8 cellular contexts compared by ENCODE assay signal in genomic region chr7:73865738-73866445, GRCh38. TPM values are rescaled to one million over a fixed set of nuclear protein-coding genes. Genes with fewer than 3 reads are reported as not detected.
A peak's percentile ranks its signal among the peaks of the same experiment; 100 is the strongest.
DNase-seq lines count a peak whose midpoint lies in the region; FAIRE-seq and TF ChIP-seq lines count a peak whose summit lies in the region.

No MANE protein-coding gene starts in this region.

- H3K27me3 Mint-ChIP-seq in astrocyte (ENCODE audit: low read depth, unreplicated experiment): peaks cover 17% of the 10 kb centered on the region
- H3K27me3 Mint-ChIP-seq in activated T-helper 1 cell treated with anti-CD3 and anti-CD28 coated beads, Interleukin-12 subunit alpha, Interleukin-12 subunit beta, Interleukin-2, Interleukin-4 antibody, amounts not matched to agents 30 ng/mL and 10 ng/mL and 1 ng/mL, durations not matched to agents 14 hours and 24 hours and 36 hours (ENCODE audit: insufficient read depth): no peaks in the 10 kb centered on the region

- TF ChIP-seq POLR2A in tibial nerve (IDR thresholded peaks at IDR 0.05): no peak

- no peaks in the 10 kb centered on the region for H3K79me2 ChIP-seq in astrocyte (ENCODE audit: insufficient read depth, low read length)
- no peaks in the 10 kb centered on the region for H3K79me2 ChIP-seq in keratinocyte (ENCODE audit: control insufficient read depth, insufficient read depth, low read length)

- TF ChIP-seq CTCF in astrocyte (IDR thresholded peaks at IDR 0.05; ENCODE audit: insufficient read depth, low read depth, low read length): peak; percentile 75
- TF ChIP-seq CTCF in keratinocyte (optimal IDR thresholded peaks at IDR 0.05 in 1 of 3, IDR thresholded peaks at IDR 0.05 in 1 of 3, conservative IDR thresholded peaks at IDR 0.05 in 1 of 3; ENCODE audit: extremely low read depth in 1 of 3, insufficient read depth in 2 of 3, low read length in 3 of 3): peak; percentile 59 to 65 (median 59)
- TF ChIP-seq CTCF in tibial nerve (IDR thresholded peaks at IDR 0.05): peak; percentile 45 to 68 (median 54)

- peaks cover 4% of the 10 kb centered on the region for H3K4me1 Mint-ChIP-seq in astrocyte (ENCODE audit: low read depth, unreplicated experiment)
- H3K4me1 Mint-ChIP-seq in activated T-helper 1 cell treated with anti-CD3 and anti-CD28 coated beads, Interleukin-12 subunit alpha, Interleukin-12 subunit beta, Interleukin-2, Interleukin-4 antibody, amounts not matched to agents 30 ng/mL and 10 ng/mL and 1 ng/mL, durations not matched to agents 14 hours and 24 hours and 36 hours (ENCODE audit: low read depth): no peaks in the 10 kb centered on the region

- H4K20me1 ChIP-seq in astrocyte (ENCODE audit: insufficient read depth, low read length) (no peaks in the 10 kb centered on the region), keratinocyte (ENCODE audit: control insufficient read depth, extremely low read depth, insufficient read depth, low read length) (no peaks in the 10 kb centered on the region)

- H3K4me1 ChIP-seq in astrocyte (ENCODE audit: insufficient read depth, low read length): peaks cover 15% of the 10 kb centered on the region
- H3K4me1 ChIP-seq in keratinocyte (ENCODE audit: control insufficient read depth, extremely low read depth, insufficient read depth, low read length): no peaks in the 10 kb centered on the region
- peaks cover 0 to 22% (median 0%) of the 10 kb centered on the region in 4 donors for H3K4me1 ChIP-seq in tibial nerve

- H3K27me3 ChIP-seq in astrocyte (ENCODE audit: insufficient read depth, low read length) (no peaks in the 10 kb centered on the region), keratinocyte (ENCODE audit: control insufficient read depth, extremely low read depth, insufficient read depth, low read length) (no peaks in the 10 kb centered on the region), tibial nerve (no peaks in the 10 kb centered on the region)

- no peaks in the 10 kb centered on the region for H3K9me3 Mint-ChIP-seq in astrocyte (ENCODE audit: unreplicated experiment)
- H3K9me3 Mint-ChIP-seq in activated T-helper 1 cell treated with anti-CD3 and anti-CD28 coated beads, Interleukin-12 subunit alpha, Interleukin-12 subunit beta, Interleukin-2, Interleukin-4 antibody, amounts not matched to agents 30 ng/mL and 10 ng/mL and 1 ng/mL, durations not matched to agents 14 hours and 24 hours and 36 hours: no peaks in the 10 kb centered on the region

- dilution Hi-C loops in keratinocyte (cut with MboI; ENCODE audit: extremely low pct_ligation_motif_present, low sequenced_read_pairs): loop anchor here (25.0 kb wide), 1 partner anchor 96 kb away; no protein-coding TSS in a partner anchor

- no peak overlapping the region for H3K4me3 Mint-ChIP-seq in astrocyte (ENCODE audit: unreplicated experiment)
- H3K4me3 Mint-ChIP-seq in activated T-helper 1 cell treated with anti-CD3 and anti-CD28 coated beads, Interleukin-12 subunit alpha, Interleukin-12 subunit beta, Interleukin-2, Interleukin-4 antibody, amounts not matched to agents 30 ng/mL and 10 ng/mL and 1 ng/mL, durations not matched to agents 14 hours and 24 hours and 36 hours: no peak overlapping the region

- no peak for TF ChIP-seq EP300 in tibial nerve (IDR thresholded peaks at IDR 0.05)

- no peaks in the 10 kb centered on the region for H3K9me3 ChIP-seq in astrocyte (ENCODE audit: insufficient read depth, low read depth, low read length)
- H3K9me3 ChIP-seq in keratinocyte (ENCODE audit: control insufficient read depth, low read depth, low read length): no peaks in the 10 kb centered on the region
- no peaks in the 10 kb centered on the region for H3K9me3 ChIP-seq in tibial nerve

- FAIRE-seq in astrocyte (lab: Jason Lieb, UNC) (no peak), keratinocyte (lab: Jason Lieb, UNC) (peak; percentile 39)

- WGBS in tibial nerve, 2 donors: 62 to 70% methylated on average over 6 of the region's 6 CpGs

- no peaks in the 10 kb centered on the region for H3K36me3 Mint-ChIP-seq in astrocyte (ENCODE audit: low read depth, unreplicated experiment)
- H3K36me3 Mint-ChIP-seq in activated T-helper 1 cell treated with anti-CD3 and anti-CD28 coated beads, Interleukin-12 subunit alpha, Interleukin-12 subunit beta, Interleukin-2, Interleukin-4 antibody, amounts not matched to agents 30 ng/mL and 10 ng/mL and 1 ng/mL, durations not matched to agents 14 hours and 24 hours and 36 hours (ENCODE audit: low read depth): no peaks in the 10 kb centered on the region

- intact Hi-C loops in activated T-helper 1 cell treated with anti-CD3 and anti-CD28 coated beads, Interleukin-12 subunit alpha, Interleukin-12 subunit beta, Interleukin-2, Interleukin-4 antibody, amounts not matched to agents 30 ng/mL and 10 ng/mL and 1 ng/mL, durations not matched to agents 14 hours and 24 hours and 36 hours (cut with micrococcal nuclease): no loop called here

- DNase-seq in activated CD4-positive, alpha-beta T cell treated with anti-CD3 and anti-CD28 coated beads for 48 hours: peak; percentile 27
- DNase-seq in activated CD4-positive, alpha-beta T cell treated with anti-CD3 and anti-CD28 coated beads, Interleukin-2, amount 50 U/mL, for 1 hour: no peak
- DNase-seq in NCI-H1092 treated with DMSO at 0.1 percent for 48 hours (lab: John Stamatoyannopoulos, UW) (peak; percentile 25), astrocyte (ENCODE audit: low read depth) (peak; percentile 7), keratinocyte (ENCODE audit: low read depth, low spot score) (no peak), tibial nerve (ENCODE audit: low spot score in 2 of 2) (peak in 1 of 2 donors; percentile 46), NCI-H446 treated with DMSO at 0.1 percent for 48 hours (lab: John Stamatoyannopoulos, UW) (no peak)
- DNase-seq in activated T-helper 1 cell treated with anti-CD3 and anti-CD28 coated beads, Interleukin-12 subunit alpha, Interleukin-12 subunit beta, Interleukin-2, Interleukin-4 antibody, amounts not matched to agents 30 ng/mL and 10 ng/mL and 1 ng/mL, durations not matched to agents 14 hours and 24 hours and 36 hours (ENCODE audit: low spot score): no peak

- H3K27ac Mint-ChIP-seq in astrocyte (ENCODE audit: unreplicated experiment): no peak overlapping the region
- H3K27ac Mint-ChIP-seq in activated T-helper 1 cell treated with anti-CD3 and anti-CD28 coated beads, Interleukin-12 subunit alpha, Interleukin-12 subunit beta, Interleukin-2, Interleukin-4 antibody, amounts not matched to agents 30 ng/mL and 10 ng/mL and 1 ng/mL, durations not matched to agents 14 hours and 24 hours and 36 hours: no peak overlapping the region

- H3K27ac ChIP-seq in astrocyte (ENCODE audit: low read depth, low read length): no peak overlapping the region
- no peak overlapping the region for H3K27ac ChIP-seq in keratinocyte (ENCODE audit: control insufficient read depth, insufficient read depth, low read length)
- no peak overlapping the region for H3K27ac ChIP-seq in tibial nerve

- H2AFZ ChIP-seq in astrocyte (ENCODE audit: low read depth, low read length) (no peak overlapping the region), keratinocyte (ENCODE audit: control insufficient read depth, low read length) (no peak overlapping the region)

- H3K9ac ChIP-seq in astrocyte (ENCODE audit: low read length): no peak overlapping the region
- H3K9ac ChIP-seq in keratinocyte (ENCODE audit: control insufficient read depth, extremely low read depth, insufficient read depth, low read length): no peak overlapping the region

- H3K4me2 ChIP-seq in astrocyte (ENCODE audit: low read length): no peak overlapping the region
- H3K4me2 ChIP-seq in keratinocyte (ENCODE audit: control insufficient read depth, extremely low read depth, insufficient read depth, low read depth, low read length): no peak overlapping the region

- H3K36me3 ChIP-seq in astrocyte (ENCODE audit: insufficient read depth, low read length) (no peaks in the 10 kb centered on the region), keratinocyte (ENCODE audit: control insufficient read depth in 2 of 2, extremely low read depth in 1 of 2, insufficient read depth in 2 of 2, low read length in 2 of 2) (no peaks in the 10 kb centered on the region), tibial nerve (no peaks in the 10 kb centered on the region)

- no peaks in the 10 kb centered on the region for H3K9me1 ChIP-seq in keratinocyte (ENCODE audit: control insufficient read depth, extremely low read depth, insufficient read depth, low read length)

- H3K4me3 ChIP-seq in astrocyte (ENCODE audit: insufficient read depth, low read depth, low read length): no peak overlapping the region
- H3K4me3 ChIP-seq in keratinocyte (ENCODE audit: control insufficient read depth in 2 of 3, extremely low read depth in 1 of 3, insufficient read depth in 2 of 3, low read depth in 1 of 3, low read length in 3 of 3): no peak overlapping the region
- H3K4me3 ChIP-seq in tibial nerve: no peak overlapping the region

RNA-seq across cellular contexts. Expression of gene TMEM270, which starts 4.9 kb away (rescaled TPM):
- total RNA-seq in astrocyte: not detected in 2 replicates
- polyA plus RNA-seq in keratinocyte: not detected in 3 replicates
- polyA plus RNA-seq in keratinocyte (2011; ENCODE audit: low read depth): not detected
- polyA plus RNA-seq in keratinocyte (2011; cell fraction: cytosol; rRNA removed): not detected in 2 replicates
- polyA plus RNA-seq in keratinocyte (2011; cell fraction: nucleus; rRNA removed): not detected in 2 replicates
- not detected in 2 replicates for polyA plus RNA-seq in keratinocyte (2012; ENCODE audit: low replicate concordance)
- not detected in 3 replicates for polyA minus RNA-seq in keratinocyte
- polyA minus RNA-seq in keratinocyte (2011; cell fraction: cytosol; rRNA and poly(A)+ RNA removed): not detected
- polyA minus RNA-seq in keratinocyte (2011; cell fraction: nucleus; rRNA and poly(A)+ RNA removed): not detected in 2 replicates
- not detected for total RNA-seq in tibial nerve
- not detected in 2 replicates for total RNA-seq in activated T-helper 1 cell treated with anti-CD3 and anti-CD28 coated beads, Interleukin-12 subunit alpha, Interleukin-12 subunit beta, Interleukin-2, Interleukin-4 antibody, amounts not matched to agents 30 ng/mL and 10 ng/mL and 1 ng/mL, durations not matched to agents 14 hours and 24 hours and 36 hours

RNA-seq across cellular contexts. Expression of gene METTL27, which starts 23.6 kb away (rescaled TPM):
- 2.1 and 2.5 TPM in 2 replicates for total RNA-seq in astrocyte
- 0.90 to 1.4 TPM (median 0.97 TPM) in 3 replicates for polyA plus RNA-seq in keratinocyte
- polyA plus RNA-seq in keratinocyte (2011; ENCODE audit: low read depth): not detected
- polyA plus RNA-seq in keratinocyte (2011; cell fraction: cytosol; rRNA removed): 0.29 and 1.1 TPM in 2 replicates
- 1.5 and 1.8 TPM in 2 replicates for polyA plus RNA-seq in keratinocyte (2011; cell fraction: nucleus; rRNA removed)
- 0.90 and 2.2 TPM in 2 replicates for polyA plus RNA-seq in keratinocyte (2012; ENCODE audit: low replicate concordance)
- 0.69 to 1.2 TPM (median 1.2 TPM) in 3 replicates for polyA minus RNA-seq in keratinocyte
- not detected for polyA minus RNA-seq in keratinocyte (2011; cell fraction: cytosol; rRNA and poly(A)+ RNA removed)
- polyA minus RNA-seq in keratinocyte (2011; cell fraction: nucleus; rRNA and poly(A)+ RNA removed): 1.1 and 1.3 TPM in 2 replicates
- 1 to 10 TPM in 3 of 4 donors, not detected in 1; 3.6 to 9.2 (median 9.0) TPM for total RNA-seq in tibial nerve
- 1.2 and 1.8 TPM in 2 replicates for total RNA-seq in activated T-helper 1 cell treated with anti-CD3 and anti-CD28 coated beads, Interleukin-12 subunit alpha, Interleukin-12 subunit beta, Interleukin-2, Interleukin-4 antibody, amounts not matched to agents 30 ng/mL and 10 ng/mL and 1 ng/mL, durations not matched to agents 14 hours and 24 hours and 36 hours

RNA-seq across cellular contexts. Expression of gene CLDN4, which starts 35.1 kb away (rescaled TPM):
- total RNA-seq in astrocyte (13.7 and 32.5 TPM in 2 replicates), tibial nerve (1 to 10 TPM in 1 of 4 donors, under 1 TPM in 2, not detected in 1; 0.42 to 2.0 (median 0.66) TPM)
- polyA plus RNA-seq in keratinocyte: 7.2 to 14.8 TPM (median 13.7 TPM) in 3 replicates
- polyA plus RNA-seq in keratinocyte (2011; ENCODE audit: low read depth): 69.0 TPM
- polyA plus RNA-seq in keratinocyte (2011; cell fraction: cytosol; rRNA removed): 5.5 and 5.8 TPM in 2 replicates
- polyA plus RNA-seq in keratinocyte (2011; cell fraction: nucleus; rRNA removed): 34.2 and 53.7 TPM in 2 replicates
- polyA plus RNA-seq in keratinocyte (2012; ENCODE audit: low replicate concordance): 15.7 and 440 TPM in 2 replicates
- polyA minus RNA-seq in keratinocyte: 7.8 to 16.4 TPM (median 9.5 TPM) in 3 replicates
- 21.9 TPM for polyA minus RNA-seq in keratinocyte (2011; cell fraction: cytosol; rRNA and poly(A)+ RNA removed)
- 22.1 and 37.5 TPM in 2 replicates for polyA minus RNA-seq in keratinocyte (2011; cell fraction: nucleus; rRNA and poly(A)+ RNA removed)
- not detected in 2 replicates for total RNA-seq in activated T-helper 1 cell treated with anti-CD3 and anti-CD28 coated beads, Interleukin-12 subunit alpha, Interleukin-12 subunit beta, Interleukin-2, Interleukin-4 antibody, amounts not matched to agents 30 ng/mL and 10 ng/mL and 1 ng/mL, durations not matched to agents 14 hours and 24 hours and 36 hours

Comparison
In these comparisons a context has a peak if more than half of its experiments do, and no peak if none do; other contexts are left out.
1. DNase-seq: peak in activated CD4-positive, alpha-beta T cell treated with anti-CD3 and anti-CD28 coated beads for 48 hours (single experiment), NCI-H1092 treated with DMSO at 0.1 percent for 48 hours (single experiment) and astrocyte (single experiment); none in activated CD4-positive, alpha-beta T cell treated with anti-CD3 and anti-CD28 coated beads, Interleukin-2, amount 50 U/mL, for 1 hour (single experiment), keratinocyte (single experiment), activated T-helper 1 cell treated with anti-CD3 and anti-CD28 coated beads, Interleukin-12 subunit alpha, Interleukin-12 subunit beta, Interleukin-2, Interleukin-4 antibody, amounts not matched to agents 30 ng/mL and 10 ng/mL and 1 ng/mL, durations not matched to agents 14 hours and 24 hours and 36 hours (single experiment) and NCI-H446 treated with DMSO at 0.1 percent for 48 hours (single experiment).
2. Peak in every context shown above with its lines, with median percentiles within 50 percentile points of each other: CTCF ChIP-seq.